In the genomic region with DNA sequence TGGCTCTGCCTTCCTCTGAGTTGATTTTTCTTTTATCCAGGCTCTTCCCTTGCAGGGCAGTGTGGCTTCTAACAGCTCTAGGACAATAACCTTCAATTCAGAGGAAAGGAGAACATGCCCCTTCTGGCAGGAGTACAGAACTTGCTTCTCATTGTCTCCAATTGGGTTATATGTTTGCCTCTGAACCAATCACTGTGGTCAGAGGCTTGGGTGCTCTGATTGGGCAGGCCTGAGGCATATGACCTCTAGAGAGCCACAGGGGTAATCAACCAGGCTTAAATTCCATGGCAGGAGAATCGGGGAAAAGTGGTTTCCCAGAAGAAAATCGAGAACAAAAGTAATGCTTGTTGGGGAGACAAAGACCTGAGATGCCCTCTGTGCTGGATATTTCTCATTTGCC, we compare ENCODE assay signal across 1 cellular context.
TF ChIP-seq lines count a peak whose summit lies in the region.

No MANE protein-coding gene starts in this region.

TF ChIP-seq in GM12878, 131 proteins besides CTCF, POLR2A, EP300 and RAD21:
- TF ChIP-seq ZBED1 (IDR thresholded peaks at IDR 0.05; ENCODE audit: borderline replicate concordance) (no peak), ATF3 (IDR thresholded peaks at IDR 0.05; ENCODE audit: borderline replicate concordance, extremely low read depth, low read depth, low read length) (no peak), ZNF217 (IDR thresholded peaks at IDR 0.05) (no peak), CBFB (IDR thresholded peaks at IDR 0.05; ENCODE audit: low read depth) (no peak), KLF5 (IDR thresholded peaks at IDR 0.05; ENCODE audit: partially characterized antibody) (no peak), SUZ12 (IDR thresholded peaks at IDR 0.05; ENCODE audit: unreplicated experiment) (no peak), CBX5 (IDR thresholded peaks at IDR 0.05; ENCODE audit: low read depth) (no peak), RFX5 (IDR thresholded peaks at IDR 0.05; ENCODE audit: low read depth, low read length) (no peak), IKZF2 (IDR thresholded peaks at IDR 0.05) (no peak), ELK1 (IDR thresholded peaks at IDR 0.05; ENCODE audit: low read depth, low read length) (no peak)
